In the genomic region with DNA sequence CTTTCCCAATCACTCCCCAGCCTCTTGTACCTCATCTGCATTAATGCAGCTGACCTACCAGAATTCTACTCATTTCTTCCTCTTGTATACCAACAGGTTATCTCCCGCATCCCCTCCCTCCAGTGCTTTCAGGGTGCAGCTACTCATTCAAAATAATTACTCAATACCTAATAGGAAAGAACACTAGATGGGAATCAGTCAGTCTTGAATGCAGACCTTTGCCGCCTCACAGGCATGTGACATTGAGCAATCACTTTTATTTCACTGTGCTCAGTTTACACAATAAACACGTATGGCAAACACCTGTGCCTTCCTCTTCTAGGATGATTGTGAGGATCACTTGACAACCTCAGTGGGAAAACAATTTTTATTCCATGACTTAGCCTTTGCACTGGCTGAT, we compare ENCODE assay signal across 31 cellular contexts.
"Had no signal": no experiment of that assay in that cellular context is flagged by ENCODE, and none has a peak within 500 bp of the region (broad histone marks: within the 10 kb centered on the region; RNA-seq: fewer than 3 reads in every experiment).

No MANE protein-coding gene starts in this region.

- H3K4me3 ChIP-seq: adrenal gland, body of pancreas, cardiac muscle cell, coronary artery, dorsolateral prefrontal cortex, hepatocyte, skin epidermis, testis had no signal

- H3K27ac Mint-ChIP-seq: activated CD4-positive, alpha-beta memory T cell treated with anti-CD3 and anti-CD28 coated beads for 36 hours; activated naive CD4-positive, alpha-beta T cell treated with anti-CD3 and anti-CD28 coated beads for 36 hours; activated naive CD8-positive, alpha-beta T cell treated with anti-CD3 and anti-CD28 coated beads for 36 hours; activated T-helper 1 cell treated with anti-CD3 and anti-CD28 coated beads, Interleukin-12 subunit alpha, Interleukin-12 subunit beta, Interleukin-2, Interleukin-4 antibody, amounts not matched to agents 30 ng/mL and 10 ng/mL and 1 ng/mL, durations not matched to agents 14 hours and 24 hours and 36 hours; naive B cell; nephron progenitor cell; T-helper 17 cell had no signal

- H3K9me3 ChIP-seq: testis had no signal

- H3K4me1 ChIP-seq: adrenal gland, body of pancreas, testis had no signal

- H3K27me3 ChIP-seq: adrenal gland, body of pancreas, cardiac muscle cell, dorsolateral prefrontal cortex, hepatocyte, neutrophil, testis had no signal

- ATAC-seq: body of pancreas; left ventricle myocardium superior; sciatic nerve; stimulated activated naive CD8-positive, alpha-beta T cell treated with anti-CD3 and anti-CD28 coated beads, Interleukin-15, Interleukin-2, amounts not matched to agents 100 U/mL and 50 U/mL, for 24 hours; T-helper 17 cell had no signal

- DNase-seq: activated CD4-positive, alpha-beta memory T cell treated with anti-CD3 and anti-CD28 coated beads for 36 hours; activated CD4-positive, alpha-beta T cell treated with anti-CD3 and anti-CD28 coated beads for 4 hours; activated CD8-positive, alpha-beta memory T cell treated with anti-CD3 and anti-CD28 coated beads, Interleukin-2, amount 50 U/mL, for 4 hours; activated effector memory CD4-positive, alpha-beta T cell treated with anti-CD3 and anti-CD28 coated beads, Interleukin-2, amount 50 U/mL, for 16 hours; activated naive CD4-positive, alpha-beta T cell treated with anti-CD3 and anti-CD28 coated beads for 36 hours; activated naive CD8-positive, alpha-beta T cell treated with anti-CD3 and anti-CD28 coated beads for 36 hours; activated T-cell treated with anti-CD3 and anti-CD28 coated beads, Interleukin-2, amount 50 U/mL, for 1 hour; adrenal gland; aorta; body of pancreas; dorsolateral prefrontal cortex; effector memory CD4-positive, alpha-beta T cell; islet precursor cell; left ventricle myocardium superior; mammary epithelial cell; naive B cell; nephron progenitor cell; stimulated activated CD4-positive, alpha-beta T cell treated with anti-CD3 and anti-CD28 coated beads, Interleukin-12 subunit alpha, Interleukin-12 subunit beta, amount 100 ng/mL, for 4 hours; stimulated activated CD4-positive, alpha-beta T cell treated with anti-CD3 and anti-CD28 coated beads, Interleukin-4, amount 100 ng/mL, for 1 hour; stimulated activated naive CD8-positive, alpha-beta T cell treated with anti-CD3 and anti-CD28 coated beads, Interleukin-15, Interleukin-2, amounts not matched to agents 100 U/mL and 50 U/mL, for 24 hours; T-helper 17 cell; T1000; testis; trophoblast cell had no signal

- H3K27me3 Mint-ChIP-seq: activated naive CD8-positive, alpha-beta T cell treated with anti-CD3 and anti-CD28 coated beads for 36 hours; T-helper 17 cell had no signal

- H3K36me3 ChIP-seq: neutrophil had no signal

- H3K4me1 Mint-ChIP-seq: activated naive CD8-positive, alpha-beta T cell treated with anti-CD3 and anti-CD28 coated beads for 36 hours; naive B cell; nephron progenitor cell; T-helper 17 cell had no signal

- H3K4me3 Mint-ChIP-seq: activated CD4-positive, alpha-beta memory T cell treated with anti-CD3 and anti-CD28 coated beads for 36 hours; activated naive CD4-positive, alpha-beta T cell treated with anti-CD3 and anti-CD28 coated beads for 36 hours; activated naive CD8-positive, alpha-beta T cell treated with anti-CD3 and anti-CD28 coated beads for 36 hours; activated T-helper 1 cell treated with anti-CD3 and anti-CD28 coated beads, Interleukin-12 subunit alpha, Interleukin-12 subunit beta, Interleukin-2, Interleukin-4 antibody, amounts not matched to agents 30 ng/mL and 10 ng/mL and 1 ng/mL, durations not matched to agents 14 hours and 24 hours and 36 hours; naive B cell; nephron progenitor cell; T-helper 17 cell had no signal

- H3K27ac ChIP-seq: adrenal gland, body of pancreas, cardiac muscle cell, coronary artery, dorsolateral prefrontal cortex, hepatocyte, neutrophil, skin epidermis, testis had no signal
